Comparison of ENCODE assay signal across 8 cellular contexts in genomic region chr3:184361532-184361931, GRCh38. TPM values are rescaled to one million over a fixed set of nuclear protein-coding genes. Genes with fewer than 3 reads are reported as not detected.
A peak's percentile ranks its signal among the peaks of the same experiment; 100 is the strongest.
DNase-seq lines count a peak whose midpoint lies in the region; ATAC-seq and TF ChIP-seq lines count a peak whose summit lies in the region.

CLCN2 (minus strand) TSS chr3:184361605; CDS start chr3:184361479, 126 bp downstream.
POLR2H (plus strand) TSS chr3:184361710; CDS start chr3:184363493, 1,783 bp downstream.

- H3K79me2 ChIP-seq in ACC112 (ENCODE audit: control insufficient read depth, insufficient read depth, low read length, unreplicated experiment): peaks cover 33% of the 10 kb centered on the region

- TF ChIP-seq CTCF in upper lobe of right lung (IDR thresholded peaks at IDR 0.05): no peak

- H3K4me3 ChIP-seq in ACC112 (ENCODE audit: low read depth, low read length) (peak within 1 kb of the TSS; percentile 79), upper lobe of right lung (peak within 1 kb of the TSS; percentile 93)

- peaks cover 12% of the 10 kb centered on the region for H3K36me3 ChIP-seq in ACC112 (ENCODE audit: insufficient read depth, low read length)
- peaks cover 14% of the 10 kb centered on the region for H3K36me3 ChIP-seq in upper lobe of right lung

- H3K4me1 ChIP-seq in ACC112 (ENCODE audit: control insufficient read depth, insufficient read depth, low read length, unreplicated experiment) (peaks cover 25% of the 10 kb centered on the region), upper lobe of right lung (peaks cover 21% of the 10 kb centered on the region)

- H3K27me3 ChIP-seq in ACC112 (ENCODE audit: insufficient read depth, low read length) (no peaks in the 10 kb centered on the region), upper lobe of right lung (no peaks in the 10 kb centered on the region)

- intact Hi-C loops in upper lobe of right lung (cut with DNase I): no loop called here

- H3K27ac ChIP-seq in ACC112 (ENCODE audit: low read depth, low read length) (peak within 1 kb of the TSS; percentile 97), upper lobe of right lung (peak within 1 kb of the TSS; percentile 100)

- peak; percentile 47 for DNase-seq in NOMO-1 treated with dmso at 0.1 percent for 144 hours (lab: John Stamatoyannopoulos, UW; ENCODE audit: unreplicated experiment)
- peak; percentile 24 for DNase-seq in activated gamma-delta T cell treated with Interleukin-2 at 50 U/mL for 16 hours
- DNase-seq in globus pallidus (ENCODE audit: low spot score): peak; percentile 81
- DNase-seq in nucleus accumbens (lab: John Stamatoyannopoulos, UW): peak in 51 of 56 donors; percentile 13 to 88 (median 62)
- peak; percentile 83 for DNase-seq in upper lobe of right lung

- H3K9me3 ChIP-seq in upper lobe of right lung: no peaks in the 10 kb centered on the region

- ATAC-seq in GM18502 (IDR thresholded peaks at IDR 0.05; ENCODE audit: poor library complexity, unreplicated experiment) (peak; percentile 45), HG03045 (IDR thresholded peaks at IDR 0.05; ENCODE audit: unreplicated experiment) (peak; percentile 40), upper lobe of right lung (peak; percentile 71)

- peak within 1 kb of the TSS; percentile 69 for H2AFZ ChIP-seq in ACC112 (ENCODE audit: low read length, unreplicated experiment)

RNA-seq across cellular contexts. Expression of gene CLCN2, which starts in this region (rescaled TPM):
- total RNA-seq in upper lobe of right lung: 3.8 TPM

RNA-seq across cellular contexts. Expression of gene POLR2H, which starts in this region (rescaled TPM):
- 63.2 TPM for total RNA-seq in upper lobe of right lung

Comparison
In these comparisons a context has a peak if more than half of its experiments do, and no peak if none do; other contexts are left out.
1. Peak in every context shown above with its lines: DNase-seq, ATAC-seq, H3K4me3 ChIP-seq and H3K27ac ChIP-seq.
2. DNase-seq: peak in every context shown above with its lines; median percentile 83 in upper lobe of right lung; 81 in globus pallidus; 62 in nucleus accumbens; 47 in NOMO-1 treated with dmso at 0.1 percent for 144 hours; 24 in activated gamma-delta T cell treated with Interleukin-2 at 50 U/mL for 16 hours.